ENCODE assay signal across 19 cellular contexts in genomic region chr9:131122158-131122557, GRCh38. TPM values are rescaled to one million over a fixed set of nuclear protein-coding genes. Genes with fewer than 3 reads are reported as not detected.
A peak's percentile ranks its signal among the peaks of the same experiment; 100 is the strongest.
DNase-seq lines count a peak whose midpoint lies in the region; ATAC-seq and TF ChIP-seq lines count a peak whose summit lies in the region.
"Had no signal": no experiment of that assay in that cellular context is flagged by ENCODE, and none has a peak within 500 bp of the region (broad histone marks: within the 10 kb centered on the region; RNA-seq: fewer than 3 reads in every experiment).

No MANE protein-coding gene starts in this region.

- no peak overlapping the region for H3K4ac ChIP-seq in mesenchymal stem cell (ENCODE audit: low read depth in 1 of 2, low read length in 2 of 2)

- peaks cover 0 to 12% of the 10 kb centered on the region in 2 experiments for H3K27me3 ChIP-seq in mesenchymal stem cell (ENCODE audit: control insufficient read depth in 1 of 2, insufficient read depth in 1 of 2, low read length in 2 of 2)
- H3K27me3 ChIP-seq in CD4-positive, alpha-beta memory T cell (ENCODE audit: insufficient read depth, low read length): no peaks in the 10 kb centered on the region

- no peaks in the 10 kb centered on the region for H3K9me3 Mint-ChIP-seq in Calu3 (ENCODE audit: low read depth, unreplicated experiment)
- peaks cover 0 to 5% (median 0%) of the 10 kb centered on the region in 8 donors for H3K9me3 Mint-ChIP-seq in CD4-positive, alpha-beta memory T cell

- H3K4me2 ChIP-seq in mesenchymal stem cell (ENCODE audit: low read length, poor library complexity, severe bottlenecking): no peak overlapping the region
- H3K4me2 ChIP-seq: KMS-11 had no signal

- no peak overlapping the region for H2BK5ac ChIP-seq in mesenchymal stem cell (ENCODE audit: low read depth, low read length, poor library complexity, severe bottlenecking)

- H3K27ac ChIP-seq in mesenchymal stem cell (ENCODE audit: low read length, poor library complexity, severe bottlenecking): peak overlapping the region; percentile 78
- no peak overlapping the region for H3K27ac ChIP-seq in CD4-positive, alpha-beta memory T cell (ENCODE audit: low read depth, low read length)
- H3K27ac ChIP-seq: GM23248, KMS-11, SJCRH30 had no signal

- 64% methylated on average over 2 of the region's 2 CpGs for WGBS in mesenchymal stem cell

- H2BK15ac ChIP-seq in mesenchymal stem cell (ENCODE audit: low read depth, poor library complexity, severe bottlenecking): no peak overlapping the region

- no peak overlapping the region for H3K9ac ChIP-seq in mesenchymal stem cell (ENCODE audit: low read length)
- H3K9ac ChIP-seq: GM23248, KMS-11 had no signal

- intact Hi-C loops in Calu3 (cut with micrococcal nuclease; ENCODE audit: unreplicated experiment): no loop called here
- intact Hi-C loops in CD4-positive, alpha-beta memory T cell (cut with micrococcal nuclease): no loop called here

- DNase-seq in ACHN: peak; percentile 5
- DNase-seq in Calu3: peak; percentile 29
- peak; percentile 79 for DNase-seq in epithelial cell of proximal tubule (ENCODE audit: low read depth)
- no peak for DNase-seq in mesenchymal stem cell
- no peak for DNase-seq in CD4-positive, alpha-beta memory T cell
- no peak for DNase-seq in SHP77 (lab: John Stamatoyannopoulos, UW)
- DNase-seq: GDM1; GM23248; NCI-H1436; NCI-H2029; NCI-H2171 treated with DMSO at 0.1 percent for 48 hours; NCI-H446 treated with DMSO at 0.1 percent for 48 hours; NK-92 treated with Interleukin-12 subunit alpha and Interleukin-12 subunit beta, amount 100 ng/mL, for 24 hours; SJCRH30 had no signal

- CTCF ChIA-PET in Calu3 (lab: Charles Lee): interaction anchor here (0.7 kb wide), 2 partner anchors 17 to 1142 kb away, joined by 3 read pairs; no protein-coding TSS in a partner anchor
- CTCF ChIA-PET in CD4-positive, alpha-beta memory T cell (lab: Charles Lee; ENCODE audit: partially characterized antibody): no interaction called here

- H2AFZ ChIP-seq in mesenchymal stem cell (ENCODE audit: low read depth, low read length): no peak overlapping the region
- H2AFZ ChIP-seq: GM23248 had no signal

- no peak overlapping the region for H3K18ac ChIP-seq in mesenchymal stem cell (ENCODE audit: low read depth in 1 of 2, low read length in 2 of 2)

- H2BK120ac ChIP-seq in mesenchymal stem cell (ENCODE audit: low read depth, low read length): no peak overlapping the region

- no peak overlapping the region for H3K14ac ChIP-seq in mesenchymal stem cell (ENCODE audit: low read length in 2 of 2)

- no peak for TF ChIP-seq CTCF in Calu3 (IDR thresholded peaks at IDR 0.05; ENCODE audit: unreplicated experiment)
- TF ChIP-seq CTCF in epithelial cell of proximal tubule (conservative IDR thresholded peaks at IDR 0.05; ENCODE audit: low read depth, low read length): no peak

- ATAC-seq in GM21529 (IDR thresholded peaks at IDR 0.05; ENCODE audit: unreplicated experiment) (no peak), HG02678 (IDR thresholded peaks at IDR 0.05; ENCODE audit: unreplicated experiment) (no peak)
- ATAC-seq: GM12878 had no signal

- H3K36me3 Mint-ChIP-seq in Calu3 (ENCODE audit: insufficient read depth, unreplicated experiment): peaks cover 18% of the 10 kb centered on the region
- peaks cover 0 to 14% of the 10 kb centered on the region in 2 donors for H3K36me3 Mint-ChIP-seq in CD4-positive, alpha-beta memory T cell

- no peak overlapping the region for H4K8ac ChIP-seq in mesenchymal stem cell (ENCODE audit: low read length)

- no peak overlapping the region for H4K91ac ChIP-seq in mesenchymal stem cell (ENCODE audit: low read length)

- POLR2A ChIA-PET in CD4-positive, alpha-beta memory T cell (lab: Charles Lee; ENCODE audit: partially characterized antibody): no interaction called here

- peak overlapping the region; percentile 12 for H3K4me3 ChIP-seq in epithelial cell of proximal tubule (ENCODE audit: low read depth, low read length)
- H3K4me3 ChIP-seq in mesenchymal stem cell (ENCODE audit: insufficient read depth in 1 of 2, low read depth in 1 of 2, low read length in 2 of 2): no peak overlapping the region
- no peak overlapping the region for H3K4me3 ChIP-seq in CD4-positive, alpha-beta memory T cell (ENCODE audit: low read length in 2 of 2)
- H3K4me3 ChIP-seq: GM12878, GM23248, SJCRH30 had no signal

- H2AK5ac ChIP-seq in mesenchymal stem cell (ENCODE audit: low read length, severe bottlenecking): no peak overlapping the region

- H3K4me1 ChIP-seq in mesenchymal stem cell (ENCODE audit: control insufficient read depth, insufficient read depth, low read depth, low read length): peaks cover 29% of the 10 kb centered on the region
- H3K4me1 ChIP-seq in CD4-positive, alpha-beta memory T cell (ENCODE audit: insufficient read depth, low read length): peaks cover 17% of the 10 kb centered on the region
- H3K4me1 ChIP-seq: SJCRH30 had no signal

- H3K4me1 Mint-ChIP-seq in Calu3 (ENCODE audit: low read depth, unreplicated experiment): peaks cover 24% of the 10 kb centered on the region
- peaks cover 7 to 26% (median 15%) of the 10 kb centered on the region in 4 donors for H3K4me1 Mint-ChIP-seq in CD4-positive, alpha-beta memory T cell

- in situ Hi-C loops in ACHN (cut with HindIII; ENCODE audit: low pct_ligation_motif_present, low pct_unique_long_range_greater_than_20kb, low sequenced_read_pairs): no loop called here

- peak overlapping the region; percentile 63 for H3K27ac Mint-ChIP-seq in Calu3 (ENCODE audit: unreplicated experiment)
- H3K27ac Mint-ChIP-seq in CD4-positive, alpha-beta memory T cell: peak overlapping the region in 1 of 7 donors; percentile 46

- no peak overlapping the region for H3K4me3 Mint-ChIP-seq in Calu3 (ENCODE audit: low read depth, unreplicated experiment)
- H3K4me3 Mint-ChIP-seq in CD4-positive, alpha-beta memory T cell: peak overlapping the region in 2 of 8 donors; percentile 15 to 31

- no TSS peak for BruUV-seq in Calu3 (replicated peaks; lab: Mats Ljungman, UMichigan)

- peaks cover 19% of the 10 kb centered on the region for H3K79me1 ChIP-seq in mesenchymal stem cell (replicated peaks; ENCODE audit: low read length, poor library complexity, severe bottlenecking)

- no peaks in the 10 kb centered on the region for H3K27me3 Mint-ChIP-seq in Calu3 (ENCODE audit: unreplicated experiment)
- H3K27me3 Mint-ChIP-seq in CD4-positive, alpha-beta memory T cell: peaks cover 3 to 4% of the 10 kb centered on the region in 2 donors

- H2BK12ac ChIP-seq in mesenchymal stem cell (ENCODE audit: low read length in 2 of 2): no peak overlapping the region

- no peak overlapping the region for H3K23ac ChIP-seq in mesenchymal stem cell (ENCODE audit: low read length in 2 of 2)

- no peaks in the 10 kb centered on the region for H3K9me3 ChIP-seq in mesenchymal stem cell (ENCODE audit: control insufficient read depth, low read length)
- no peaks in the 10 kb centered on the region for H3K9me3 ChIP-seq in CD4-positive, alpha-beta memory T cell (ENCODE audit: control insufficient read depth in 1 of 2, low read length in 2 of 2)
- H3K9me3 ChIP-seq: SJCRH30 had no signal

- peaks cover 0 to 44% of the 10 kb centered on the region in 2 experiments for H3K36me3 ChIP-seq in mesenchymal stem cell (ENCODE audit: control insufficient read depth in 1 of 2, insufficient read depth in 2 of 2, low read depth in 1 of 2, low read length in 2 of 2)
- H3K36me3 ChIP-seq in CD4-positive, alpha-beta memory T cell (ENCODE audit: insufficient read depth, low read length): no peaks in the 10 kb centered on the region
- H3K36me3 ChIP-seq: SJCRH30 had no signal

RNA-seq across cellular contexts. Expression of gene NUP214, which starts 3.2 kb away (rescaled TPM):
- total RNA-seq in Calu3 (2022) (47.6 and 50.0 TPM in 2 replicates), epithelial cell of proximal tubule (18.5 and 37.2 TPM in 2 replicates)
- 18.3 TPM for polyA plus RNA-seq in mesenchymal stem cell (2013, experiment 1 of 2)
- polyA plus RNA-seq in mesenchymal stem cell (2013, experiment 2 of 2): 12.3 TPM
- 10 to 100 TPM; 72.1 to 79.5 TPM for total RNA-seq in CD4-positive, alpha-beta memory T cell
- 10 to 100 TPM in 1 of 2 donors, 1 to 10 TPM in 1; 6.6 to 22.3 TPM for polyA plus RNA-seq in CD4-positive, alpha-beta memory T cell

RNA-seq across cellular contexts. Expression of gene AIF1L, which starts 25.8 kb away (rescaled TPM):
- total RNA-seq in Calu3 (2022) (24.3 and 27.2 TPM in 2 replicates), epithelial cell of proximal tubule (52.5 and 71.6 TPM in 2 replicates)
- polyA plus RNA-seq in mesenchymal stem cell (2013, experiment 1 of 2): 0.06 TPM
- polyA plus RNA-seq in mesenchymal stem cell (2013, experiment 2 of 2): 0.04 TPM
- total RNA-seq in CD4-positive, alpha-beta memory T cell: under 1 TPM in 1 of 2 experiments, not detected in 1; 0.15 TPM
- polyA plus RNA-seq in CD4-positive, alpha-beta memory T cell: not detected
- total RNA-seq: GM23248, OCI-LY7 had no signal

Comparison
In these comparisons a context has a peak if more than half of its experiments do, and no peak if none do; other contexts are left out.
1. DNase-seq: peak in ACHN (single experiment), Calu3 (single experiment) and epithelial cell of proximal tubule (single experiment); none in mesenchymal stem cell (single experiment), CD4-positive, alpha-beta memory T cell (0 of 5) and SHP77 (0 of 2).
2. RNA of gene AIF1L, which starts 25.8 kb away (total RNA-seq): 52.5 to 71.6 TPM in epithelial cell of proximal tubule and 24.3 to 27.2 TPM in Calu3; 0.15 TPM in CD4-positive, alpha-beta memory T cell; every median in the first group is over 10 times any median in the second.